8 cellular contexts compared by ENCODE assay signal in genomic region chr3:158109804-158110657, GRCh38. TPM values are rescaled to one million over a fixed set of nuclear protein-coding genes. Genes with fewer than 3 reads are reported as not detected.
DNase-seq lines count a peak whose midpoint lies in the region; ATAC-seq and TF ChIP-seq lines count a peak whose summit lies in the region.

Gene RSRC1, plus strand, starts transcription at chr3:158110089. Its CDS starts 12,016 bp downstream, at chr3:158122105.

- no peaks in the 10 kb centered on the region for H3K9me3 ChIP-seq in colonic mucosa

- H3K27me3 ChIP-seq in colonic mucosa, result peaks cover 35% of the 10 kb centered on the region

- peak within 1 kb of the TSS; percentile 85 for H3K4me3 ChIP-seq in colonic mucosa

- H3K36me3 ChIP-seq in colonic mucosa, result no peaks in the 10 kb centered on the region

- H3K27ac ChIP-seq in colonic mucosa, result peak within 1 kb of the TSS; percentile 75

- ATAC-seq in HG03439 (IDR thresholded peaks at IDR 0.05; ENCODE audit: unreplicated experiment), result peak; percentile 80

- TF ChIP-seq POLR2A in GM19099 (IDR thresholded peaks at IDR 0.05; ENCODE audit: extremely low read depth, insufficient read length, low read depth), result peak; percentile 81

- intact Hi-C loops in colonic mucosa (cut with DNase I), result no loop called here

- DNase-seq in AG20443 (ENCODE audit: low spot score), result peak; percentile 86
- DNase-seq in NCI-H510A treated with DMSO at 0.1 percent for 48 hours (lab: John Stamatoyannopoulos, UW), result peak; percentile 85
- DNase-seq in activated CD4-positive, alpha-beta T cell treated with anti-CD3 and anti-CD28 coated beads for 4 hours, result peak; percentile 67 to 73
- DNase-seq in colonic mucosa, result peak; percentile 89
- DNase-seq in left kidney (ENCODE audit: low read depth, low spot score), result peak; percentile 96
- DNase-seq in stimulated activated CD4-positive, alpha-beta T cell treated with anti-CD3 and anti-CD28 coated beads, Interleukin-1b, Interleukin-23, amount 100 ng/mL, for 48 hours, result peak; percentile 81

- peak within 1 kb of the TSS; percentile 77 to 92 for H3K9ac ChIP-seq in colonic mucosa (ENCODE audit: low read depth in 2 of 2, low read length in 2 of 2)

- TF ChIP-seq CTCF in colonic mucosa (IDR thresholded peaks at IDR 0.05), result no peak

- H3K4me1 ChIP-seq in colonic mucosa, result peaks cover 10% of the 10 kb centered on the region

RNA-seq across cellular contexts. Expression of gene RSRC1, which starts in this region (rescaled TPM):
- 10 to 100 TPM; 28.5 to 32.0 TPM for total RNA-seq in colonic mucosa

Comparison
In these comparisons a context has a peak if more than half of its experiments do, and no peak if none do; other contexts are left out.
1. Peak in every context shown above with its lines: DNase-seq, ATAC-seq, H3K4me3 ChIP-seq and H3K27ac ChIP-seq.